ENCODE assay signal across 8 cellular contexts in genomic region chr3:5187152-5187919, GRCh38. TPM values are rescaled to one million over a fixed set of nuclear protein-coding genes. Genes with fewer than 3 reads are reported as not detected.
DNase-seq lines count a peak whose midpoint lies in the region; ATAC-seq, FAIRE-seq and TF ChIP-seq lines count a peak whose summit lies in the region.

TSS of gene EDEM1 (plus strand) at chr3:5187707. CDS start at chr3:5187806, 99 bp downstream.

- H3K4me1 ChIP-seq in heart left ventricle (peaks cover 0 to 79% (median 30%) of the 10 kb centered on the region in 12 donors), transverse colon (peaks cover 10 to 51% (median 16%) of the 10 kb centered on the region in 4 donors)

- in situ Hi-C loops in transverse colon (cut with MboI; ENCODE audit: low pct_ligation_motif_present in 1 of 4, low pct_unique_long_range_greater_than_20kb in 1 of 4, low sequenced_read_pairs in 3 of 4): no loop called here

- H3K4me3 ChIP-seq in heart left ventricle (peak within 1 kb of the TSS; percentile 67 to 99 (median 96)), transverse colon (peak within 1 kb of the TSS; percentile 96 to 100 (median 98))

- H3K27ac ChIP-seq in adipose tissue (ENCODE audit: low read depth, low read length): peak within 1 kb of the TSS; percentile 70
- peak within 1 kb of the TSS; percentile 68 to 99 (median 96) for H3K27ac ChIP-seq in heart left ventricle
- peak within 1 kb of the TSS; percentile 98 to 100 (median 98) for H3K27ac ChIP-seq in transverse colon

- peak within 1 kb of the TSS; percentile 99 to 100 for H3K27ac Mint-ChIP-seq in T-cell

- H3K27me3 Mint-ChIP-seq in T-cell: no peaks in the 10 kb centered on the region

- CTCF ChIA-PET in T-cell (lab: Charles Lee): interaction anchor here in 1 of 2 donors (1.1 to 3.7 kb wide), 2 partner anchors 10 to 20 kb away, joined by 3 to 23 read pairs; no protein-coding TSS in a partner anchor

- 0% methylated on average over 69 to 78 of the region's 78 CpGs for WGBS in adipose tissue, 3 donors
- 0% methylated on average over 30 to 78 of the region's 78 CpGs for WGBS in heart left ventricle, 4 donors
- WGBS in transverse colon (ENCODE audit: low coverage in 1 of 2), 2 donors: 0% methylated on average over 2 to 57 of the region's 78 CpGs

- ATAC-seq in HG02623 (IDR thresholded peaks at IDR 0.05; ENCODE audit: unreplicated experiment): peak; percentile 79
- ATAC-seq in T-cell (replicated peaks in 1 of 4): peak; percentile 88 to 90 (median 88)
- ATAC-seq in heart left ventricle: peak; percentile 94 to 98 (median 96)

- no peak for TF ChIP-seq CTCF in heart left ventricle (IDR thresholded peaks at IDR 0.05)
- TF ChIP-seq CTCF in transverse colon (IDR thresholded peaks at IDR 0.05): no peak

- H3K36me3 Mint-ChIP-seq in T-cell: peaks cover 14% of the 10 kb centered on the region

- H3K36me3 ChIP-seq in heart left ventricle (peaks cover 0 to 4% (median 0%) of the 10 kb centered on the region in 9 donors), transverse colon (no peaks in the 10 kb centered on the region)

- TF ChIP-seq POLR2A in GM12891 (IDR thresholded peaks at IDR 0.05; ENCODE audit: low read depth, low read length): peak; percentile 13; the same call in 1 of the 2 replicates
- peak; percentile 35 to 82 for TF ChIP-seq POLR2A in heart left ventricle (IDR thresholded peaks at IDR 0.05)
- peak; percentile 84 for TF ChIP-seq POLR2A in transverse colon (IDR thresholded peaks at IDR 0.05)

- intact Hi-C loops in heart left ventricle (cut with DNase I): loop anchor here in 9 of 10 donors (1.0 to 10.0 kb wide), 6 partner anchors 50 to 473 kb away; partner anchors contain the start of gene ARL8B (in 9 of the 9)
- intact Hi-C loops in transverse colon (cut with DNase I; ENCODE audit: low total_unique reads): loop anchor here (5.0 kb wide), 1 partner anchor 65 kb away; the partner anchor contains the start of gene ARL8B

- H3K27me3 ChIP-seq in heart left ventricle (no peaks in the 10 kb centered on the region), transverse colon (no peaks in the 10 kb centered on the region)

- peak; percentile 97 for FAIRE-seq in GM12891 (lab: Jason Lieb, UNC)

- peaks cover 35 to 40% (median 37%) of the 10 kb centered on the region in 3 donors for H3K4me1 Mint-ChIP-seq in T-cell

- peak within 1 kb of the TSS; percentile 94 to 99 (median 98) for H3K4me3 Mint-ChIP-seq in T-cell

- peak; percentile 93 for DNase-seq in GM12891 (ENCODE audit: insufficient read length, low spot score)
- peak; percentile 53 for DNase-seq in NCI-H1092 treated with DMSO at 0.1 percent for 48 hours (lab: John Stamatoyannopoulos, UW)
- DNase-seq in T-cell: peak; percentile 76 to 99 (median 88)
- DNase-seq in heart left ventricle: peak; percentile 96 to 99 (median 96)
- peak; percentile 95 for DNase-seq in pons (ENCODE audit: low spot score)
- DNase-seq in transverse colon: peak; percentile 97

- POLR2A ChIA-PET in T-cell (lab: Charles Lee): interaction anchor here (0.6 to 2.5 kb wide), 5 partner anchors 10 to 480 kb away, joined by 3 to 26 read pairs (median 3); no protein-coding TSS in a partner anchor

- no peak for TF ChIP-seq EP300 in transverse colon (IDR thresholded peaks at IDR 0.05; ENCODE audit: low read depth)

- no peaks in the 10 kb centered on the region for H3K9me3 Mint-ChIP-seq in T-cell

- H3K9me3 ChIP-seq in heart left ventricle (no peaks in the 10 kb centered on the region), transverse colon (no peaks in the 10 kb centered on the region)

TF ChIP-seq in GM12891, 5 proteins besides CTCF, POLR2A, EP300 and RAD21:
- TF ChIP-seq PAX5 (IDR thresholded peaks at IDR 0.05; ENCODE audit: insufficient read depth, low read length, severe bottlenecking) (no peak), TAF1 (IDR thresholded peaks at IDR 0.05; ENCODE audit: low read depth, low read length) (peak; percentile 68; the same call in 1 of the 2 replicates), POU2F2 (IDR thresholded peaks at IDR 0.05; ENCODE audit: low read depth, low read length) (no peak; the same call in 1 of the 2 replicates), POLR2AphosphoS5 (IDR thresholded peaks at IDR 0.05; ENCODE audit: low read depth, low read length) (no peak; the same call in 1 of the 2 replicates), SPI1 (IDR thresholded peaks at IDR 0.05; ENCODE audit: low read depth, low read length) (peak; percentile 73)

RNA-seq across cellular contexts. Expression of gene EDEM1, which starts in this region (rescaled TPM):
- 25.5 TPM for polyA plus RNA-seq in GM12891 (2012; ENCODE audit: low read depth, missing spikeins)
- 100 to 1,000 TPM in 4 of 5 donors, 10 to 100 TPM in 1; 92.6 to 138 (median 113) TPM for total RNA-seq in T-cell
- polyA plus RNA-seq in adipose tissue: 10 to 100 TPM in 1 of 3 donors, 1 to 10 TPM in 2; 6.1 to 10.3 (median 8.7) TPM
- 10 to 100 TPM in 5 of 9 donors, 1 to 10 TPM in 4; 6.8 to 24.6 (median 10.9) TPM for total RNA-seq in heart left ventricle
- polyA plus RNA-seq in heart left ventricle: 1 to 10 TPM; 1.9 to 8.4 TPM
- total RNA-seq in transverse colon: 100 to 1,000 TPM in 1 of 4 donors, 10 to 100 TPM in 3; 27.3 to 312 (median 42.3) TPM

Comparison
In these comparisons a context has a peak if more than half of its experiments do, and no peak if none do; other contexts are left out.
1. Peak in every context shown above with its lines: DNase-seq, ATAC-seq, H3K4me3 ChIP-seq and H3K27ac ChIP-seq.
2. POLR2A ChIP-seq: peak in every context shown above with its lines; median percentile 84 in transverse colon; 58 in heart left ventricle; 13 in GM12891.